ENCODE assay signal across 8 cellular contexts in the genomic region with DNA sequence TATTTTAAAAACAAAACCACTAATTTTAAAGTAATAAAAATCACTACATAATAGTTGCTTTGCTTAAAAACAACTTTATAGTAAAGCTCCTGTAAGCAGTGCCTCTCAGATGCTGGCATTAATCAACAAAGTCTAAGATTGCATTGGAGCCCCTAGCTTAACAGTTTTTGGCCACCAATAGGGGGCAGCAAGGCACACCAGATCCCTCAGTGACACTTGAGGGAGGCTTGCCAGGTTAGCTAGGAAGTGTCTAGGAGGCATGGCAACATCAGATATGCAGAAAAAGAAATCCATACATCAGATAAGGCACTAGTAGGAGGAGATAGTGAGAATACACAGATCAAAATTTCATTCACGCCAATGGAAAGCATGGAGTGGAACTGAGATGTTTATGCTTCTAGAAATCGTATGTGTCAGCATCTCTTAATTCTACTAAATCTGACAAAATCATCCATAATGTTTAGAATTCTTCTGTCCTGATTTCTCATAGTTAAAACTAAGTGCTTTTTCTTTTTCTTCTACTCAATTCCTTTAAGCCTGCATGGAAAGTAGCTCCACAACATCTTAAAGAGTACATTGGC.
DNase-seq lines count a peak whose midpoint lies in the region; ATAC-seq and TF ChIP-seq lines count a peak whose summit lies in the region.

No MANE protein-coding gene starts in this region.

- H3K4me1 Mint-ChIP-seq in activated T-cell treated with anti-CD3 and anti-CD28 coated beads, Interleukin-2, amount 50 U/mL, for 4 hours (ENCODE audit: low read depth): no peaks in the 10 kb centered on the region

- no peaks in the 10 kb centered on the region for H4K20me1 ChIP-seq in PC-3 (ENCODE audit: low read length)

- ATAC-seq in GM21723 (IDR thresholded peaks at IDR 0.05; ENCODE audit: unreplicated experiment) (peak; percentile 90), PC-3 (peak; percentile 74), omental fat pad (ENCODE audit: low FRiP score) (peak; percentile 64)
- ATAC-seq in activated T-cell treated with anti-CD3 and anti-CD28 coated beads, Interleukin-2, amount 50 U/mL, for 4 hours: peak; percentile 80 to 84

- H2AFZ ChIP-seq in PC-3 (ENCODE audit: low read length): no peak overlapping the region

- DNase-seq in EH (ENCODE audit: low read depth) (peak; percentile 80), KBM-7 (peak; percentile 78), PC-3 (peak; percentile 93), fibroblast of the aortic adventitia (ENCODE audit: low read depth) (peak; percentile 81), omental fat pad (ENCODE audit: low spot score) (peak; percentile 31), ureter (ENCODE audit: low spot score) (peak; percentile 70)
- peak; percentile 58 for DNase-seq in activated T-cell treated with anti-CD3 and anti-CD28 coated beads, Interleukin-2, amount 50 U/mL, for 4 hours

- peaks cover 5% of the 10 kb centered on the region for H3F3A ChIP-seq in PC-3 (ENCODE audit: low read length, unreplicated experiment)

- POLR2A ChIA-PET in PC-3 (lab: Charles Lee; ENCODE audit: unreplicated experiment): no interaction called here

- H3K36me3 ChIP-seq in PC-3 (ENCODE audit: low read depth, low read length): no peaks in the 10 kb centered on the region

- TF ChIP-seq CTCF in PC-3 (conservative IDR thresholded peaks at IDR 0.05; ENCODE audit: low read depth, low read length) (peak; percentile 99), fibroblast of the aortic adventitia (IDR thresholded peaks at IDR 0.05; ENCODE audit: insufficient read depth, low read length) (peak; percentile 81), omental fat pad (IDR thresholded peaks at IDR 0.05) (no peak)

- H3K4me3 Mint-ChIP-seq in activated T-cell treated with anti-CD3 and anti-CD28 coated beads, Interleukin-2, amount 50 U/mL, for 4 hours: no peak overlapping the region

- in situ Hi-C loops in KBM-7 (cut with MboI; ENCODE audit: low pct_unique_long_range_greater_than_20kb, low sequenced_read_pairs): no loop called here

- H3K9me3 Mint-ChIP-seq in activated T-cell treated with anti-CD3 and anti-CD28 coated beads, Interleukin-2, amount 50 U/mL, for 4 hours: no peaks in the 10 kb centered on the region

- no peaks in the 10 kb centered on the region for H3K79me2 ChIP-seq in PC-3 (ENCODE audit: low read length)

- no peak overlapping the region for H3K9ac ChIP-seq in PC-3 (ENCODE audit: low read length)

- H3K4me3 ChIP-seq in PC-3 (ENCODE audit: low read length): no peak overlapping the region
- no peak overlapping the region for H3K4me3 ChIP-seq in fibroblast of the aortic adventitia (ENCODE audit: low read depth, low read length)

- H3K27ac ChIP-seq in PC-3 (ENCODE audit: low read length): no peak overlapping the region

- H3K27me3 ChIP-seq in PC-3 (ENCODE audit: low read length): no peaks in the 10 kb centered on the region

- intact Hi-C loops in PC-3 (cut with micrococcal nuclease): loop anchor here (1.0 to 5.0 kb wide), 6 partner anchors 74 to 456 kb away; a partner anchor contains a TSS

- H3K4me2 ChIP-seq in PC-3 (ENCODE audit: low read length): peak overlapping the region; percentile 35

- H3K4me1 ChIP-seq in PC-3 (ENCODE audit: insufficient read depth, low read length): peaks cover 36% of the 10 kb centered on the region

- no peaks in the 10 kb centered on the region for H3K36me3 Mint-ChIP-seq in activated T-cell treated with anti-CD3 and anti-CD28 coated beads, Interleukin-2, amount 50 U/mL, for 4 hours (ENCODE audit: insufficient read depth)

- CTCF ChIA-PET in PC-3 (lab: Charles Lee): interaction anchor here (0.5 to 2.4 kb wide), 17 partner anchors 34 to 1734 kb away, joined by 3 to 24 read pairs (median 4); a partner anchor contains a TSS

- H3K27me3 Mint-ChIP-seq in activated T-cell treated with anti-CD3 and anti-CD28 coated beads, Interleukin-2, amount 50 U/mL, for 4 hours (ENCODE audit: low read depth): no peaks in the 10 kb centered on the region

- BruUV-seq in PC-3 (replicated peaks; lab: Mats Ljungman, UMichigan): no TSS peak

- no peaks in the 10 kb centered on the region for H3K9me3 ChIP-seq in PC-3 (ENCODE audit: low read length)

- H3K9me2 ChIP-seq in PC-3 (replicated peaks; ENCODE audit: low read length): no peaks in the 10 kb centered on the region

Comparison
In these comparisons a context has a peak if more than half of its experiments do, and no peak if none do; other contexts are left out.
1. DNase-seq: peak in every context shown above with its lines; median percentile 93 in PC-3; 81 in fibroblast of the aortic adventitia; 80 in EH; 78 in KBM-7; 70 in ureter; 58 in activated T-cell treated with anti-CD3 and anti-CD28 coated beads, Interleukin-2, amount 50 U/mL, for 4 hours; 31 in omental fat pad.
2. CTCF ChIP-seq: peak in PC-3 (single experiment) and fibroblast of the aortic adventitia (single experiment); none in omental fat pad (0 of 3).
3. Peak in every context shown above with its lines, with median percentiles within 50 percentile points of each other: ATAC-seq.